20 cellular contexts compared by ENCODE assay signal in genomic region chr3:189949580-189949979, GRCh38.
DNase-seq lines count a peak whose midpoint lies in the region; ATAC-seq, FAIRE-seq and TF ChIP-seq lines count a peak whose summit lies in the region.
"Had no signal": no experiment of that assay in that cellular context is flagged by ENCODE, and none has a peak within 500 bp of the region (broad histone marks: within the 10 kb centered on the region; RNA-seq: fewer than 3 reads in every experiment).

No MANE protein-coding gene starts in this region.

- H3K4me3 ChIP-seq in A673 (ENCODE audit: low read depth, low read length, poor library complexity, severe bottlenecking) (no peak overlapping the region), SK-N-MC (no peak overlapping the region), mammary epithelial cell (replicated peaks in 1 of 3; ENCODE audit: insufficient read depth in 1 of 3, low read depth in 2 of 3, low read length in 3 of 3) (no peak overlapping the region), keratinocyte (ENCODE audit: control insufficient read depth in 2 of 3, extremely low read depth in 1 of 3, insufficient read depth in 2 of 3, low read depth in 1 of 3, low read length in 3 of 3) (no peak overlapping the region)
- H3K4me3 ChIP-seq in naive thymus-derived CD4-positive, alpha-beta T cell (ENCODE audit: low read length): no peak overlapping the region
- H3K4me3 ChIP-seq: A549; BLaER1 treated with 17β-estradiol and CSF1 and Interleukin-3, amounts not matched to agents 10 nM and 100 nM; GM23338 had no signal

- peaks cover 0 to 12% (median 4%) of the 10 kb centered on the region in 7 donors for H3K4me1 Mint-ChIP-seq in naive thymus-derived CD4-positive, alpha-beta T cell
- no peaks in the 10 kb centered on the region for H3K4me1 Mint-ChIP-seq in glutamatergic neuron (ENCODE audit: low read depth, unreplicated experiment)
- H3K4me1 Mint-ChIP-seq: GM23338 had no signal

- CTCF ChIA-PET in A673 (lab: Charles Lee) (interaction anchor here (2.6 kb wide), 1 partner anchor 677 kb away, joined by 8 read pairs; no protein-coding TSS in a partner anchor), mammary epithelial cell (lab: Charles Lee; ENCODE audit: low non-redundant PET) (no interaction called here)
- CTCF ChIA-PET in naive thymus-derived CD4-positive, alpha-beta T cell (lab: Charles Lee): interaction anchor here (0.6 to 1.9 kb wide), 4 partner anchors 12 to 691 kb away, joined by 4 to 11 read pairs (median 6); no protein-coding TSS in a partner anchor

- no peaks in the 10 kb centered on the region for H3K36me3 Mint-ChIP-seq in naive thymus-derived CD4-positive, alpha-beta T cell
- H3K36me3 Mint-ChIP-seq in glutamatergic neuron (ENCODE audit: unreplicated experiment): no peaks in the 10 kb centered on the region
- H3K36me3 Mint-ChIP-seq: CD4-positive, CD25-positive, alpha-beta regulatory T cell; CD8-positive, alpha-beta memory T cell had no signal

- no peaks in the 10 kb centered on the region for H3K9me3 Mint-ChIP-seq in naive thymus-derived CD4-positive, alpha-beta T cell
- peaks cover 2% of the 10 kb centered on the region for H3K9me3 Mint-ChIP-seq in glutamatergic neuron (ENCODE audit: unreplicated experiment)
- H3K9me3 Mint-ChIP-seq: CD8-positive, alpha-beta memory T cell; GM23338 had no signal

- in situ Hi-C loops in mammary epithelial cell (cut with MboI; ENCODE audit: low sequenced_read_pairs in 2 of 2): loop anchor here (5.0 to 10.0 kb wide), 2 partner anchors 682 to 685 kb away; no protein-coding TSS in a partner anchor

- no peak overlapping the region for H3K4me2 ChIP-seq in mammary epithelial cell (ENCODE audit: insufficient read depth, low read depth, low read length)
- H3K4me2 ChIP-seq in keratinocyte (ENCODE audit: control insufficient read depth, extremely low read depth, insufficient read depth, low read depth, low read length): no peak overlapping the region
- H3K4me2 ChIP-seq: A549, GM23338 had no signal

- H3K4me1 ChIP-seq in A673 (ENCODE audit: insufficient read depth, low read length, poor library complexity, severe bottlenecking) (peaks cover 21% of the 10 kb centered on the region), mammary epithelial cell (ENCODE audit: insufficient read depth, low read length) (peaks cover 31% of the 10 kb centered on the region), keratinocyte (ENCODE audit: control insufficient read depth, extremely low read depth, insufficient read depth, low read length) (peaks cover 55% of the 10 kb centered on the region)
- H3K4me1 ChIP-seq in naive thymus-derived CD4-positive, alpha-beta T cell (ENCODE audit: control insufficient read depth in 2 of 2, insufficient read depth in 2 of 2, low read length in 2 of 2): no peaks in the 10 kb centered on the region

- H3K27me3 Mint-ChIP-seq in naive thymus-derived CD4-positive, alpha-beta T cell: peaks cover 0 to 13% (median 6%) of the 10 kb centered on the region in 5 donors
- H3K27me3 Mint-ChIP-seq in glutamatergic neuron (ENCODE audit: unreplicated experiment): no peaks in the 10 kb centered on the region

- POLR2A ChIA-PET in A673 (lab: Charles Lee; ENCODE audit: low non-redundant PET): no interaction called here
- POLR2A ChIA-PET in naive thymus-derived CD4-positive, alpha-beta T cell (lab: Charles Lee): no interaction called here

- TF ChIP-seq CTCF in A673 (conservative IDR thresholded peaks at IDR 0.05; ENCODE audit: low read depth, low read length) (no peak), mammary epithelial cell (conservative IDR thresholded peaks at IDR 0.05 in 1 of 2, IDR thresholded peaks at IDR 0.05 in 1 of 2; ENCODE audit: extremely low read depth in 1 of 2, insufficient read depth in 1 of 2, low read depth in 1 of 2, low read length in 2 of 2) (no peak), keratinocyte (optimal IDR thresholded peaks at IDR 0.05 in 1 of 3, IDR thresholded peaks at IDR 0.05 in 1 of 3, conservative IDR thresholded peaks at IDR 0.05 in 1 of 3; ENCODE audit: extremely low read depth in 1 of 3, insufficient read depth in 2 of 3, low read length in 3 of 3) (no peak), omental fat pad (IDR thresholded peaks at IDR 0.05) (no peak), glutamatergic neuron (IDR thresholded peaks at IDR 0.05; ENCODE audit: partially characterized antibody, unreplicated experiment) (no peak)

- no peak for ATAC-seq in naive thymus-derived CD4-positive, alpha-beta T cell
- no peak for ATAC-seq in omental fat pad (ENCODE audit: low FRiP score)
- no peak for ATAC-seq in GM18505 (IDR thresholded peaks at IDR 0.05; ENCODE audit: unreplicated experiment)
- ATAC-seq: A549 had no signal

- H3K9me3 ChIP-seq in A673 (ENCODE audit: low read depth, low read length, poor library complexity, severe bottlenecking) (no peaks in the 10 kb centered on the region), SK-N-MC (ENCODE audit: low read depth, low read length) (no peaks in the 10 kb centered on the region; the same call in 1 of the 2 replicates), mammary epithelial cell (replicated peaks; ENCODE audit: insufficient read depth, low read length) (no peaks in the 10 kb centered on the region), keratinocyte (ENCODE audit: control insufficient read depth, low read depth, low read length) (no peaks in the 10 kb centered on the region)
- H3K9me3 ChIP-seq in naive thymus-derived CD4-positive, alpha-beta T cell (ENCODE audit: control insufficient read depth in 2 of 3, low read length in 3 of 3): no peaks in the 10 kb centered on the region
- H3K9me3 ChIP-seq: A549; BLaER1 treated with 17β-estradiol and CSF1 and Interleukin-3, amounts not matched to agents 10 nM and 100 nM had no signal

- H3K27me3 ChIP-seq in A673 (replicated peaks; ENCODE audit: insufficient read depth, low read depth, low read length, poor library complexity) (no peaks in the 10 kb centered on the region), mammary epithelial cell (ENCODE audit: insufficient read depth, low read length) (no peaks in the 10 kb centered on the region), keratinocyte (ENCODE audit: control insufficient read depth, extremely low read depth, insufficient read depth, low read length) (no peaks in the 10 kb centered on the region)
- no peaks in the 10 kb centered on the region for H3K27me3 ChIP-seq in naive thymus-derived CD4-positive, alpha-beta T cell (ENCODE audit: control insufficient read depth in 2 of 2, insufficient read depth in 2 of 2, low read length in 2 of 2)
- H3K27me3 ChIP-seq: BLaER1 treated with 17β-estradiol and CSF1 and Interleukin-3, amounts not matched to agents 10 nM and 100 nM had no signal

- no peak overlapping the region for H3K4me3 Mint-ChIP-seq in naive thymus-derived CD4-positive, alpha-beta T cell
- no peak overlapping the region for H3K4me3 Mint-ChIP-seq in glutamatergic neuron (ENCODE audit: unreplicated experiment)
- H3K4me3 Mint-ChIP-seq: CD8-positive, alpha-beta memory T cell; GM23338 had no signal

- no peaks in the 10 kb centered on the region for H3K9me1 ChIP-seq in keratinocyte (ENCODE audit: control insufficient read depth, extremely low read depth, insufficient read depth, low read length)

- 78% methylated on average over 4 of the region's 4 CpGs for WGBS in mammary epithelial cell (ENCODE audit: low coverage, missing lambda C conversion rate)

- no peak for TF ChIP-seq POLR2A in GM18505 (IDR thresholded peaks at IDR 0.05; ENCODE audit: borderline replicate concordance, extremely low read depth, insufficient read depth, insufficient read length)

- H3K9ac ChIP-seq in SK-N-MC (ENCODE audit: insufficient read length) (peak overlapping the region; percentile 30), mammary epithelial cell (ENCODE audit: insufficient read depth, low read length) (no peak overlapping the region), keratinocyte (ENCODE audit: control insufficient read depth, extremely low read depth, insufficient read depth, low read length) (peak overlapping the region; percentile 10)
- H3K9ac ChIP-seq: BLaER1 treated with 17β-estradiol and CSF1 and Interleukin-3, amounts not matched to agents 10 nM and 100 nM had no signal

- BruUV-seq in A673 (replicated peaks; lab: Mats Ljungman, UMichigan) (no TSS peak), mammary epithelial cell (replicated peaks; lab: Mats Ljungman, UMichigan) (no TSS peak)

- dilution Hi-C loops in mammary epithelial cell (cut with HindIII; ENCODE audit: low sequenced_read_pairs): no loop called here
- dilution Hi-C loops in keratinocyte (cut with MboI; ENCODE audit: extremely low pct_ligation_motif_present, low sequenced_read_pairs): no loop called here

- H4K20me1 ChIP-seq in mammary epithelial cell (ENCODE audit: insufficient read depth, low read length) (no peaks in the 10 kb centered on the region), keratinocyte (ENCODE audit: control insufficient read depth, extremely low read depth, insufficient read depth, low read length) (no peaks in the 10 kb centered on the region)
- H4K20me1 ChIP-seq: BLaER1 treated with 17β-estradiol and CSF1 and Interleukin-3, amounts not matched to agents 10 nM and 100 nM had no signal

- DNase-seq in A673 (ENCODE audit: low spot score) (no peak), SK-N-MC (ENCODE audit: low read depth, low spot score) (no peak), mammary epithelial cell (no peak), keratinocyte (ENCODE audit: low read depth, low spot score) (no peak), omental fat pad (ENCODE audit: low spot score) (no peak), glutamatergic neuron (no peak)
- DNase-seq in naive thymus-derived CD4-positive, alpha-beta T cell: no peak
- DNase-seq: CD4-positive, CD25-positive, alpha-beta regulatory T cell; CD8-positive, alpha-beta memory T cell; COR-L47; HCEC 1CT had no signal

- H3K79me2 ChIP-seq in mammary epithelial cell (ENCODE audit: insufficient read depth, low read length): no peaks in the 10 kb centered on the region
- H3K79me2 ChIP-seq in keratinocyte (ENCODE audit: control insufficient read depth, insufficient read depth, low read length): no peaks in the 10 kb centered on the region

- H2AFZ ChIP-seq in mammary epithelial cell (ENCODE audit: low read depth, low read length) (no peak overlapping the region), keratinocyte (ENCODE audit: control insufficient read depth, low read length) (no peak overlapping the region)

- intact Hi-C loops in A673 (cut with micrococcal nuclease; ENCODE audit: unreplicated experiment) (loop anchor here (5.0 to 10.0 kb wide), 2 partner anchors 162 to 265 kb away; no protein-coding TSS in a partner anchor), mammary epithelial cell (cut with micrococcal nuclease) (loop anchor here (5.0 to 10.0 kb wide), 4 partner anchors 295 to 802 kb away; no protein-coding TSS in a partner anchor)
- intact Hi-C loops in naive thymus-derived CD4-positive, alpha-beta T cell (cut with micrococcal nuclease): no loop called here

- peak overlapping the region; percentile 17 for H3K27ac ChIP-seq in A673 (ENCODE audit: low read depth, low read length, poor library complexity, severe bottlenecking)
- H3K27ac ChIP-seq in SK-N-MC: peak overlapping the region; percentile 98
- H3K27ac ChIP-seq in mammary epithelial cell (ENCODE audit: insufficient read depth, low read depth, low read length): peak overlapping the region; percentile 23
- H3K27ac ChIP-seq in keratinocyte (ENCODE audit: control insufficient read depth, insufficient read depth, low read length): peak overlapping the region; percentile 52
- H3K27ac ChIP-seq in naive thymus-derived CD4-positive, alpha-beta T cell (ENCODE audit: low read depth, low read length): no peak overlapping the region
- H3K27ac ChIP-seq: 22Rv1; BLaER1 treated with 17β-estradiol and CSF1 and Interleukin-3, amounts not matched to agents 10 nM and 100 nM had no signal

- no peak overlapping the region for H3K27ac Mint-ChIP-seq in naive thymus-derived CD4-positive, alpha-beta T cell
- no peak overlapping the region for H3K27ac Mint-ChIP-seq in glutamatergic neuron (ENCODE audit: unreplicated experiment)
- H3K27ac Mint-ChIP-seq: GM23338 had no signal

- H3K36me3 ChIP-seq in A673 (ENCODE audit: insufficient read depth, low read length, poor library complexity, severe bottlenecking) (no peaks in the 10 kb centered on the region), SK-N-MC (ENCODE audit: insufficient read depth, low read length) (peaks cover 8% of the 10 kb centered on the region; the same call in 1 of the 2 replicates), mammary epithelial cell (ENCODE audit: insufficient read depth, low read length) (no peaks in the 10 kb centered on the region), keratinocyte (ENCODE audit: control insufficient read depth in 2 of 2, extremely low read depth in 1 of 2, insufficient read depth in 2 of 2, low read length in 2 of 2) (no peaks in the 10 kb centered on the region)
- no peaks in the 10 kb centered on the region for H3K36me3 ChIP-seq in naive thymus-derived CD4-positive, alpha-beta T cell (ENCODE audit: control insufficient read depth in 2 of 3, insufficient read depth in 3 of 3, low read length in 3 of 3)
- H3K36me3 ChIP-seq: BLaER1 treated with 17β-estradiol and CSF1 and Interleukin-3, amounts not matched to agents 10 nM and 100 nM had no signal

- FAIRE-seq in keratinocyte (lab: Jason Lieb, UNC): no peak
- FAIRE-seq: A549, D721Med, G401.6, GM12891, H54 had no signal

Comparison
In these comparisons a context has a peak if more than half of its experiments do, and no peak if none do; other contexts are left out.
1. intact Hi-C loops: an anchor here in A673 (5.0 to 10.0 kb wide) and mammary epithelial cell (5.0 to 10.0 kb wide); none called in naive thymus-derived CD4-positive, alpha-beta T cell.